1 cellular context compared by ENCODE assay signal in genomic region chr3:183885766-183886165, GRCh38.
TF ChIP-seq lines count a peak whose summit lies in the region.

No MANE protein-coding gene starts in this region.

TF ChIP-seq in GM23338, 12 proteins besides CTCF, POLR2A, EP300 and RAD21 (continued from another document):
- TF ChIP-seq ZNF462 (CRISPR knock-in tag; IDR thresholded peaks at IDR 0.05) (no peak), REST (IDR thresholded peaks at IDR 0.05; ENCODE audit: unreplicated experiment) (no peak), STAT1 (IDR thresholded peaks at IDR 0.05; ENCODE audit: unreplicated experiment) (no peak), ZNF331 (CRISPR knock-in tag; IDR thresholded peaks at IDR 0.05; ENCODE audit: low read depth) (no peak)
